ENCODE assay signal across 8 cellular contexts in the genomic region with DNA sequence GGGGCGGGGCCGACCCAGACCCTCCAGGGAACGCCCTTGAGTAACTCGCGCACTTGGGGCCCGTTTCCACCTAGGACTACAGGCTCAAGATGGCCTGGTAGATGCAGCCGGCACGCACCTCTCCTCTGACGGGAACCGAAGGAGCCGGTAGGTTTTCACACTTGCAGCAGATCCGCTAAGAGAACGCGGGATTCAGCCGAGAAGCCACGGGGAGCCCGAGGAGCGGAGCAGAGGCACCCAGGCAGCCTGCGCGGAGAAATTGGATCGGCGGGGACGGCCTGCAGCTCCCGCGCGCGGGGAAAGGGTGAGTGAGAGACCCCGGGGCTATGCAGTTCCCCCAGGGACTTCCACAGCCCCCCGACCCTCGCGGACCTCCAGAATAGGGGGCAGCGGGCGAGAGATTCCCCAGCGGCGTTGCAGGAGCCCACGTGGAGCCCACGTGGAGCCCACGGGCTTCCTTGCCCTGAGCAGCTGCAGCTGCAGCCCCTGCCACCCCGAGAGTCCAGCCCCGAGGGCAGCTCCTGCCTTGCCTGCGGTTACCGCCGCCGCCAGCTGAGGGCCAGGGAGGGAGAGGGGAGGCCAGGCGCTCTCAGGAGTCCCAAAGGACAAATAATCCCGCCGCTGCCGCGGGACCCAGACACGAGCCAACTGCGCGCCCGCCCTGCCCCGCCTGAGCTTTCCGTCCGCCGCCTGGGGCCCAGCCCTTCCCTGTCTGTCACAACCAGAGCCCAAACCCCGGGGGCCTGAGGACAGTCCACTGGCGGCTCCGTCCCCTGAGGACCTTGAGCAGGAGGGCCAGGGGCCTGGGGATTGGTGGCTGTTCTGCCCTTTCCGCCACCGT. TPM values are rescaled to one million over a fixed set of nuclear protein-coding genes. Genes with fewer than 3 reads are reported as not detected.
DNase-seq lines count a peak whose midpoint lies in the region; ATAC-seq, FAIRE-seq and TF ChIP-seq lines count a peak whose summit lies in the region.

No MANE protein-coding gene starts in this region.

- H3K27me3 ChIP-seq in H9 (ENCODE audit: insufficient read depth, low read length) (no peaks in the 10 kb centered on the region), H1 (replicated peaks in 1 of 4; ENCODE audit: control insufficient read depth in 3 of 4, extremely low read depth in 1 of 4, insufficient read depth in 3 of 4, low read length in 3 of 4) (no peaks in the 10 kb centered on the region), muscle layer of duodenum (ENCODE audit: low read depth, low read length) (peaks cover 6% of the 10 kb centered on the region), stomach smooth muscle (ENCODE audit: control insufficient read depth in 1 of 2, insufficient read depth in 2 of 2, low read length in 2 of 2) (peaks cover 17 to 23% of the 10 kb centered on the region in 2 donors)

- H2BK120ac ChIP-seq in H9 (ENCODE audit: low read depth, low read length, poor library complexity, severe bottlenecking) (no peak overlapping the region), H1 (replicated peaks; ENCODE audit: low read depth, low read length) (no peak overlapping the region)

- H4K20me1 ChIP-seq in H9 (ENCODE audit: control insufficient read depth, insufficient read depth, insufficient read length) (peaks cover 2% of the 10 kb centered on the region), H1 (replicated peaks in 1 of 2; ENCODE audit: control insufficient read depth in 1 of 2, insufficient read depth in 2 of 2, low read length in 2 of 2) (peaks cover 1 to 3% of the 10 kb centered on the region in 2 experiments)

- TF ChIP-seq CTCF in H9 (conservative IDR thresholded peaks at IDR 0.05) = no peak
- TF ChIP-seq CTCF in WI38 (IDR thresholded peaks at IDR 0.05; ENCODE audit: low read depth, low read length) = no peak
- TF ChIP-seq CTCF in H1 (IDR thresholded peaks at IDR 0.05; ENCODE audit: control extremely low read depth in 1 of 3, insufficient read depth in 1 of 3, low read depth in 1 of 3, low read length in 3 of 3) = no peak

- CTCF ChIA-PET in H1 (lab: Charles Lee; ENCODE audit: partially characterized antibody) = interaction anchor here (0.7 to 2.3 kb wide), 8 partner anchors 13 to 198 kb away, joined by 3 to 8 read pairs (median 5); partner anchors contain the start of gene IFT22

- H3K9me3 Mint-ChIP-seq in H9 = peaks cover 0 to 6% of the 10 kb centered on the region in 2 experiments; a peak in 2 of 5 replicates

- peaks cover 9% of the 10 kb centered on the region; the same call in 1 of the 2 replicates for H3K79me2 ChIP-seq in H9 (ENCODE audit: insufficient read depth, low read length)
- peaks cover 7 to 56% of the 10 kb centered on the region in 2 experiments; a peak in 3 of 4 replicates for H3K79me2 ChIP-seq in H1 (ENCODE audit: control insufficient read depth in 1 of 2, insufficient read depth in 2 of 2, low read length in 2 of 2)

- in situ Hi-C loops in ACHN (cut with HindIII; ENCODE audit: low pct_ligation_motif_present, low pct_unique_long_range_greater_than_20kb, low sequenced_read_pairs) = no loop called here

- no peak for ATAC-seq in GM19467 (IDR thresholded peaks at IDR 0.05; ENCODE audit: unreplicated experiment)

- no peak for FAIRE-seq in H1 (lab: Jason Lieb, UNC)

- H3K23me2 ChIP-seq in H9 (ENCODE audit: insufficient read length, low read depth, low read length, poor library complexity, severe bottlenecking) = peaks cover 2% of the 10 kb centered on the region
- H3K23me2 ChIP-seq in H1 (ENCODE audit: low read depth, low read length) = peaks cover 5% of the 10 kb centered on the region; the same call in 1 of the 2 replicates

- H2BK20ac ChIP-seq in H9 (ENCODE audit: low read depth, low read length, poor library complexity, severe bottlenecking) (no peak overlapping the region), H1 (ENCODE audit: low read length) (no peak overlapping the region)

- no peak for TF ChIP-seq EP300 in H1 (IDR thresholded peaks at IDR 0.05; ENCODE audit: borderline replicate concordance in 1 of 2, low read depth in 2 of 2, low read length in 2 of 2)

- no peak overlapping the region for H3T11ph ChIP-seq in H9 (ENCODE audit: low read length)

- H2BK12ac ChIP-seq in H9 (ENCODE audit: insufficient read length, low read depth, low read length) (no peak overlapping the region), H1 (ENCODE audit: low read depth, low read length) (no peak overlapping the region)

- H3K14ac ChIP-seq in H9 (ENCODE audit: insufficient read depth, low read length) = peak overlapping the region; percentile 85
- no peak overlapping the region for H3K14ac ChIP-seq in H1 (ENCODE audit: insufficient read length)

- peak overlapping the region; percentile 98 to 100 for H3K4me3 Mint-ChIP-seq in H9

- H3K4me2 ChIP-seq in H9 (ENCODE audit: insufficient read depth, insufficient read length, low read length) (peak overlapping the region; percentile 87), H1 (ENCODE audit: insufficient read depth in 1 of 2, low read depth in 2 of 2, low read length in 2 of 2) (peak overlapping the region; percentile 68 to 97)

- peak overlapping the region; percentile 95 to 99 (median 99) for H3K27ac Mint-ChIP-seq in H9

- peak overlapping the region; percentile 24; the same call in 1 of the 2 replicates for H3K4me3 ChIP-seq in WI38 (ENCODE audit: low read depth, low read length)
- peak overlapping the region; percentile 80 to 96 (median 86) for H3K4me3 ChIP-seq in H1 (ENCODE audit: extremely low read depth in 1 of 4, insufficient read depth in 2 of 4, low read depth in 3 of 4, low read length in 4 of 4)
- peak overlapping the region; percentile 39 to 58 for H3K4me3 ChIP-seq in muscle layer of duodenum (ENCODE audit: low read depth in 1 of 2, low read length in 2 of 2)
- H3K4me3 ChIP-seq in stomach smooth muscle (ENCODE audit: low read length in 2 of 2) = peak overlapping the region; percentile 62 to 68

- H3K36me3 Mint-ChIP-seq in H9 (ENCODE audit: insufficient read depth in 1 of 3, low read depth in 3 of 3) = peaks cover 50 to 72% (median 51%) of the 10 kb centered on the region in 3 experiments

- H4K91ac ChIP-seq in H9 (ENCODE audit: insufficient read length, low read depth, low read length) = no peak overlapping the region
- H4K91ac ChIP-seq in H1 (replicated peaks; ENCODE audit: insufficient read length, low read length) = no peak overlapping the region

- H3K4me1 Mint-ChIP-seq in H9 = peaks cover 18 to 19% of the 10 kb centered on the region in 2 experiments

- H2AK5ac ChIP-seq in H9 (ENCODE audit: insufficient read length, low read length) (no peak overlapping the region), H1 (ENCODE audit: low read depth, low read length) (no peak overlapping the region; the same call in 1 of the 2 replicates)

- H3K9ac ChIP-seq in H9 (ENCODE audit: extremely low read depth, insufficient read length, low read length) (peak overlapping the region; percentile 95), H1 (replicated peaks in 1 of 4; ENCODE audit: extremely low read depth in 1 of 4, low read depth in 3 of 4, low read length in 3 of 4) (peak overlapping the region; percentile 75 to 87 (median 82)), stomach smooth muscle (ENCODE audit: low read length in 2 of 2) (no peak overlapping the region)

- no peak overlapping the region for H2BK5ac ChIP-seq in H9 (ENCODE audit: insufficient read length, low read length)
- peak overlapping the region; percentile 91; the same call in 1 of the 2 replicates for H2BK5ac ChIP-seq in H1 (ENCODE audit: low read depth, low read length)

- POLR2A ChIA-PET in H1 (lab: Charles Lee; ENCODE audit: partially characterized antibody) = interaction anchor here (0.6 to 11.4 kb wide), 20 partner anchors 7 to 200 kb away, joined by 3 to 144 read pairs (median 4); partner anchors contain the start of genes COL26A1, IFT22, PLOD3 and ZNHIT1

- peak; percentile 86 to 90 for TF ChIP-seq POLR2A in H1 (IDR thresholded peaks at IDR 0.05; ENCODE audit: control extremely low read depth in 1 of 2, low read depth in 2 of 2, low read length in 2 of 2)

- no CpG with 5 or more reads among the region's 62 CpGs for WGBS in H9 (ENCODE audit: extremely low coverage, insufficient read length, low lambda C conversion rate)
- 2% methylated on average over 32 of the region's 62 CpGs; no CpG with 5 or more reads in 1 of the 2 experiments for WGBS in H1 (ENCODE audit: extremely low coverage in 1 of 2, insufficient coverage in 1 of 2, insufficient read length in 1 of 2, insufficient replicate concordance in 2 of 2, low coverage in 1 of 2, low lambda C conversion rate in 2 of 2, missing lambda C conversion rate in 1 of 2), 2 experiments

- DNase-seq in ACHN (peak; percentile 88), H9 (peak; percentile 91), H1 (ENCODE audit: low read depth in 1 of 2, low spot score in 2 of 2) (peak in 1 of 2 experiments; percentile 89)
- no peak for DNase-seq in effector CD4-positive, alpha-beta T cell

- H3K56ac ChIP-seq in H9 (ENCODE audit: insufficient read length, low read depth, low read length) (no peak overlapping the region), H1 (replicated peaks; ENCODE audit: insufficient read length, low read depth, low read length) (peak overlapping the region; percentile 1)

- 0 out of 2 replicates have a peak, but pooled peaks cover 2% of the 10 kb centered on the region for H3K27me3 Mint-ChIP-seq in H9 (ENCODE audit: low read depth)

- H4K5ac ChIP-seq in H9 (ENCODE audit: insufficient read length, low read depth, low read length) = no peak overlapping the region
- peak overlapping the region; percentile 78 for H4K5ac ChIP-seq in H1 (ENCODE audit: insufficient read length, low read depth, low read length)

- no peak for TF ChIP-seq RAD21 in H1 (IDR thresholded peaks at IDR 0.05 in 1 of 2, conservative IDR thresholded peaks at IDR 0.05 in 1 of 2; ENCODE audit: low read depth in 2 of 2, low read length in 2 of 2)

- H3K23ac ChIP-seq in H9 (ENCODE audit: insufficient read length, low read depth, low read length) = no peak overlapping the region
- no peak overlapping the region for H3K23ac ChIP-seq in H1 (ENCODE audit: insufficient read length)

- H2AFZ ChIP-seq in H9 (ENCODE audit: low read length) (no peak overlapping the region), H1 (ENCODE audit: low read length) (no peak overlapping the region)

- H3K4me1 ChIP-seq in H9 (ENCODE audit: insufficient read depth, low read length) = no peaks in the 10 kb centered on the region; the same call in 1 of the 2 replicates
- H3K4me1 ChIP-seq in H1 (replicated peaks in 1 of 4; ENCODE audit: control insufficient read depth in 3 of 4, insufficient read depth in 4 of 4, low read length in 3 of 4) = peaks cover 0 to 6% (median 3%) of the 10 kb centered on the region in 4 experiments; a peak in 2 of 7 replicates
- H3K4me1 ChIP-seq in muscle layer of duodenum (ENCODE audit: control insufficient read depth in 1 of 2, insufficient read depth in 2 of 2, low read length in 2 of 2) = peaks cover 0 to 11% of the 10 kb centered on the region in 2 donors
- peaks cover 10% of the 10 kb centered on the region for H3K4me1 ChIP-seq in stomach smooth muscle (ENCODE audit: control insufficient read depth, insufficient read depth, low read length)

- H3K27ac ChIP-seq in H9 (ENCODE audit: insufficient read length, low read depth, low read length) (no peak overlapping the region), H1 (ENCODE audit: low read depth, low read length) (peak overlapping the region; percentile 79; the same call in 1 of the 2 replicates), muscle layer of duodenum (ENCODE audit: low read length) (no peak overlapping the region), stomach smooth muscle (ENCODE audit: low read length) (no peak overlapping the region)

- H3K79me1 ChIP-seq in H9 (ENCODE audit: insufficient read depth, low read depth, low read length, poor library complexity, severe bottlenecking) (peaks cover 6% of the 10 kb centered on the region), H1 (ENCODE audit: low read depth, low read length) (peaks cover 6% of the 10 kb centered on the region)

- no peak overlapping the region for H2BK15ac ChIP-seq in H9 (ENCODE audit: low read depth, low read length)
- no peak overlapping the region; the same call in 1 of the 2 replicates for H2BK15ac ChIP-seq in H1 (ENCODE audit: low read length)

- H3K18ac ChIP-seq in H9 (ENCODE audit: insufficient read length, low read depth, low read length) = peak overlapping the region; percentile 62
- H3K18ac ChIP-seq in H1 (ENCODE audit: extremely low read depth, low read length) = peak overlapping the region; percentile 89

- no peaks in the 10 kb centered on the region for H3K9me3 ChIP-seq in H9 (ENCODE audit: control insufficient read depth, low read depth, low read length)
- no peaks in the 10 kb centered on the region for H3K9me3 ChIP-seq in H1 (ENCODE audit: insufficient read depth in 2 of 2, low read depth in 1 of 2, low read length in 1 of 2)
- peaks cover 0 to 5% of the 10 kb centered on the region in 2 donors for H3K9me3 ChIP-seq in muscle layer of duodenum (ENCODE audit: control insufficient read depth in 1 of 2, low read length in 2 of 2)
- H3K9me3 ChIP-seq in stomach smooth muscle (ENCODE audit: control insufficient read depth in 2 of 2, low read length in 2 of 2) = peaks cover 0 to 3% of the 10 kb centered on the region in 2 donors

- no peak overlapping the region; the same call in 1 of the 2 replicates for H3K4ac ChIP-seq in H9 (ENCODE audit: low read depth, low read length)
- H3K4ac ChIP-seq in H1 (replicated peaks; ENCODE audit: insufficient read length, low read depth, low read length) = peak overlapping the region; percentile 5

- H4K8ac ChIP-seq in H9 (replicated peaks; ENCODE audit: insufficient read length, low read depth, low read length) (no peak overlapping the region), H1 (ENCODE audit: extremely low read depth, insufficient read depth, low read length) (peak overlapping the region; percentile 69; the same call in 1 of the 2 replicates)

- H3K36me3 ChIP-seq in H1 (ENCODE audit: control insufficient read depth in 2 of 4, insufficient read depth in 4 of 4, low read length in 3 of 4) = peaks cover 12 to 62% (median 25%) of the 10 kb centered on the region in 4 experiments
- no peaks in the 10 kb centered on the region for H3K36me3 ChIP-seq in muscle layer of duodenum (ENCODE audit: control insufficient read depth in 1 of 2, insufficient read depth in 2 of 2, low read length in 2 of 2)
- no peaks in the 10 kb centered on the region for H3K36me3 ChIP-seq in stomach smooth muscle (ENCODE audit: control insufficient read depth in 2 of 2, insufficient read depth in 2 of 2, low read length in 2 of 2)

RNA-seq across cellular contexts. Expression of gene IFT22, which starts 13.1 kb away (rescaled TPM):
- total RNA-seq in H9 (2021) = 19.8 and 21.3 TPM in 2 replicates
- 17.7 and 17.8 TPM in 2 replicates for total RNA-seq in H1 (2021; fragmentation: NEBNext Ultra II Directional; extraction: Animal tissue kit (Norgen Biotek cat#: 25700))
- 12.5 and 18.9 TPM in 2 replicates for polyA plus RNA-seq in H1 (2011; rRNA removed)
- polyA plus RNA-seq in H1 (2011; cell fraction: cytosol; rRNA removed) = 18.8 TPM
- polyA plus RNA-seq in H1 (2011; cell fraction: nucleus; rRNA removed) = 12.3 TPM
- polyA plus RNA-seq in H1 (2012, experiment 1 of 2) = 25.7 to 34.5 TPM (median 29.0 TPM) in 4 replicates
- polyA plus RNA-seq in H1 (2012, experiment 2 of 2) = 25.3 TPM
- polyA plus RNA-seq in H1 (2013, experiment 1 of 2) = 17.7 TPM
- 17.7 TPM for polyA plus RNA-seq in H1 (2013, experiment 2 of 2)
- polyA minus RNA-seq in H1 (2011; rRNA and poly(A)+ RNA removed) = 22.1 and 25.8 TPM in 2 replicates
- 11.2 TPM for polyA minus RNA-seq in H1 (2011; cell fraction: cytosol; rRNA and poly(A)+ RNA removed)
- polyA minus RNA-seq in H1 (2011; cell fraction: nucleus; rRNA and poly(A)+ RNA removed) = 12.3 TPM

RNA-seq across cellular contexts. Expression of gene COL26A1, which starts 54.2 kb away (rescaled TPM):
- 41.5 and 42.6 TPM in 2 replicates for total RNA-seq in H9 (2021)
- total RNA-seq in H1 (2021; fragmentation: NEBNext Ultra II Directional; extraction: Animal tissue kit (Norgen Biotek cat#: 25700)) = 68.8 and 71.4 TPM in 2 replicates
- polyA plus RNA-seq in H1 (2011; rRNA removed) = 51.1 and 68.1 TPM in 2 replicates
- 64.7 TPM for polyA plus RNA-seq in H1 (2011; cell fraction: cytosol; rRNA removed)
- 90.6 TPM for polyA plus RNA-seq in H1 (2011; cell fraction: nucleus; rRNA removed)
- polyA plus RNA-seq in H1 (2012, experiment 1 of 2) = 53.7 to 60.1 TPM (median 59.5 TPM) in 4 replicates
- 54.5 TPM for polyA plus RNA-seq in H1 (2012, experiment 2 of 2)
- 95.9 TPM for polyA plus RNA-seq in H1 (2013, experiment 1 of 2)
- polyA plus RNA-seq in H1 (2013, experiment 2 of 2) = 94.8 TPM
- 17.5 and 19.5 TPM in 2 replicates for polyA minus RNA-seq in H1 (2011; rRNA and poly(A)+ RNA removed)
- 29.7 TPM for polyA minus RNA-seq in H1 (2011; cell fraction: cytosol; rRNA and poly(A)+ RNA removed)
- polyA minus RNA-seq in H1 (2011; cell fraction: nucleus; rRNA and poly(A)+ RNA removed) = 19.1 TPM

Comparison
In these comparisons a context has a peak if more than half of its experiments do, and no peak if none do; other contexts are left out.
1. H3K9ac ChIP-seq: peak in H9 (single experiment) and H1 (4 of 4); none in stomach smooth muscle (0 of 2).
2. H3K4me3 ChIP-seq: peak in every context shown above with its lines; median percentile 86 in H1; 65 in stomach smooth muscle; 48 in muscle layer of duodenum; 24 in WI38.